In genomic region chr7:155297517-155298287, GRCh38 we compare ENCODE assay signal across 8 cellular contexts. TPM values are rescaled to one million over a fixed set of nuclear protein-coding genes. Genes with fewer than 3 reads are reported as not detected.
DNase-seq lines count a peak whose midpoint lies in the region; ATAC-seq and TF ChIP-seq lines count a peak whose summit lies in the region.

Gene INSIG1 (plus strand): TSS chr7:155297878. CDS start chr7:155298286, 408 bp downstream.

- H3K36me3 Mint-ChIP-seq in activated T-helper 17 cell treated with anti-CD3 and anti-CD28 coated beads, Interleukin-2, amount 50 U/mL, for 72 hours (ENCODE audit: low read depth): peaks cover 57% of the 10 kb centered on the region
- H3K36me3 Mint-ChIP-seq in nephron progenitor cell (ENCODE audit: low read depth): peaks cover 33% of the 10 kb centered on the region

- H4K20me1 ChIP-seq in DOHH2 (ENCODE audit: control insufficient read depth, insufficient read depth, low read depth, low read length) (peaks cover 38% of the 10 kb centered on the region), Karpas-422 (ENCODE audit: insufficient read depth, low read depth, low read length) (peaks cover 40% of the 10 kb centered on the region)

- ATAC-seq in GM21825 (IDR thresholded peaks at IDR 0.05; ENCODE audit: unreplicated experiment): peak; percentile 64
- peak; percentile 62 for ATAC-seq in activated T-helper 17 cell treated with anti-CD3 and anti-CD28 coated beads, Interleukin-2, amount 50 U/mL, for 72 hours (replicated peaks)
- ATAC-seq in stimulated activated naive CD8-positive, alpha-beta T cell treated with anti-CD3 and anti-CD28 coated beads, Interleukin-15, amount 100 ng/mL, for 72 hours: peak; percentile 60

- peaks cover 62% of the 10 kb centered on the region for H3K36me3 ChIP-seq in DOHH2 (ENCODE audit: control insufficient read depth, low read length)
- H3K36me3 ChIP-seq in Karpas-422 (ENCODE audit: insufficient read depth, low read length): peaks cover 33% of the 10 kb centered on the region

- H3K4me1 ChIP-seq in DOHH2 (ENCODE audit: control insufficient read depth, low read length): peaks cover 59% of the 10 kb centered on the region
- peaks cover 33% of the 10 kb centered on the region for H3K4me1 ChIP-seq in Karpas-422 (ENCODE audit: low read length)

- CTCF ChIA-PET in RWPE1 (lab: Yijun Ruan, JAX): no interaction called here

- TF ChIP-seq CTCF in DOHH2 (IDR thresholded peaks at IDR 0.05; ENCODE audit: low read depth, low read length, poor library complexity, severe bottlenecking): no peak
- no peak for TF ChIP-seq CTCF in RWPE1 (conservative IDR thresholded peaks at IDR 0.05; ENCODE audit: low read depth)
- no peak for TF ChIP-seq CTCF in fibroblast of mammary gland (conservative IDR thresholded peaks at IDR 0.05; ENCODE audit: control insufficient read depth, insufficient read depth, low read depth, low read length)
- TF ChIP-seq CTCF in nephron progenitor cell (IDR thresholded peaks at IDR 0.05): no peak

- peaks cover 2% of the 10 kb centered on the region for H3K27me3 Mint-ChIP-seq in activated T-helper 17 cell treated with anti-CD3 and anti-CD28 coated beads, Interleukin-2, amount 50 U/mL, for 72 hours
- H3K27me3 Mint-ChIP-seq in nephron progenitor cell (ENCODE audit: low read depth, poor library complexity): peaks cover 4% of the 10 kb centered on the region
- H3K27me3 Mint-ChIP-seq in stimulated activated naive CD8-positive, alpha-beta T cell treated with anti-CD3 and anti-CD28 coated beads, Interleukin-15, amount 100 ng/mL, for 72 hours: peaks cover 16% of the 10 kb centered on the region

- peak within 1 kb of the TSS; percentile 92 for H3K27ac ChIP-seq in DOHH2 (ENCODE audit: low read depth, low read length)
- H3K27ac ChIP-seq in Karpas-422 (ENCODE audit: low read length): peak within 1 kb of the TSS; percentile 88
- H3K27ac ChIP-seq in RWPE1: peak within 1 kb of the TSS; percentile 98

- POLR2A ChIA-PET in RWPE1 (lab: Yijun Ruan, JAX; ENCODE audit: low non-redundant PET): interaction anchor here (0.6 kb wide), 1 partner anchor 18 kb away, joined by 4 read pairs; no protein-coding TSS in a partner anchor

- H3F3A ChIP-seq in DOHH2 (ENCODE audit: control insufficient read depth, insufficient read depth): peaks cover 24% of the 10 kb centered on the region

- DNase-seq in Karpas-422 (peak; percentile 97), RWPE1 (ENCODE audit: low spot score) (peak; percentile 92), fibroblast of mammary gland (ENCODE audit: low read depth) (peak; percentile 89), nephron progenitor cell (peak; percentile 94)
- DNase-seq in stimulated activated naive CD8-positive, alpha-beta T cell treated with anti-CD3 and anti-CD28 coated beads, Interleukin-15, amount 100 ng/mL, for 72 hours: peak; percentile 91 to 96

- no peak within 1 kb of the TSS for H2AFZ ChIP-seq in Karpas-422 (ENCODE audit: low read length)

- H3K9me2 ChIP-seq in DOHH2 (replicated peaks; ENCODE audit: control insufficient read depth, low read length): no peaks in the 10 kb centered on the region
- H3K9me2 ChIP-seq in Karpas-422 (replicated peaks; ENCODE audit: insufficient read depth, low read length): no peaks in the 10 kb centered on the region

- no peaks in the 10 kb centered on the region for H3K9me3 Mint-ChIP-seq in activated T-helper 17 cell treated with anti-CD3 and anti-CD28 coated beads, Interleukin-2, amount 50 U/mL, for 72 hours
- H3K9me3 Mint-ChIP-seq in nephron progenitor cell: peaks cover 24% of the 10 kb centered on the region
- no peaks in the 10 kb centered on the region for H3K9me3 Mint-ChIP-seq in stimulated activated naive CD8-positive, alpha-beta T cell treated with anti-CD3 and anti-CD28 coated beads, Interleukin-15, amount 100 ng/mL, for 72 hours

- peak within 1 kb of the TSS; percentile 94 for H3K9ac ChIP-seq in Karpas-422 (ENCODE audit: low read length)

- peak within 1 kb of the TSS; percentile 92 for H3K4me3 Mint-ChIP-seq in activated T-helper 17 cell treated with anti-CD3 and anti-CD28 coated beads, Interleukin-2, amount 50 U/mL, for 72 hours
- peak within 1 kb of the TSS; percentile 91 for H3K4me3 Mint-ChIP-seq in nephron progenitor cell
- peak within 1 kb of the TSS; percentile 93 to 97 for H3K4me3 Mint-ChIP-seq in stimulated activated naive CD8-positive, alpha-beta T cell treated with anti-CD3 and anti-CD28 coated beads, Interleukin-15, amount 100 ng/mL, for 72 hours

- peak within 1 kb of the TSS; percentile 98 for H3K4me2 ChIP-seq in DOHH2 (ENCODE audit: low read length)
- H3K4me2 ChIP-seq in Karpas-422 (ENCODE audit: low read depth, low read length, poor library complexity, severe bottlenecking): peak within 1 kb of the TSS; percentile 93

- H3K27me3 ChIP-seq in DOHH2 (ENCODE audit: control insufficient read depth, low read length): no peaks in the 10 kb centered on the region
- no peaks in the 10 kb centered on the region for H3K27me3 ChIP-seq in Karpas-422 (ENCODE audit: low read length)

- H3K79me2 ChIP-seq in DOHH2 (ENCODE audit: control insufficient read depth, low read length) (peaks cover 60% of the 10 kb centered on the region), Karpas-422 (ENCODE audit: low read length) (peaks cover 40% of the 10 kb centered on the region)

- H3K4me3 ChIP-seq in DOHH2 (ENCODE audit: low read length) (peak within 1 kb of the TSS; percentile 97), Karpas-422 (ENCODE audit: low read length) (peak within 1 kb of the TSS; percentile 94), fibroblast of mammary gland (ENCODE audit: control insufficient read depth, low read depth, low read length) (peak within 1 kb of the TSS; percentile 67)

- H3K4me1 Mint-ChIP-seq in activated T-helper 17 cell treated with anti-CD3 and anti-CD28 coated beads, Interleukin-2, amount 50 U/mL, for 72 hours: peaks cover 27% of the 10 kb centered on the region
- H3K4me1 Mint-ChIP-seq in nephron progenitor cell: peaks cover 53% of the 10 kb centered on the region
- peaks cover 40% of the 10 kb centered on the region for H3K4me1 Mint-ChIP-seq in stimulated activated naive CD8-positive, alpha-beta T cell treated with anti-CD3 and anti-CD28 coated beads, Interleukin-15, amount 100 ng/mL, for 72 hours

- H3K9me3 ChIP-seq in DOHH2 (ENCODE audit: control insufficient read depth, insufficient read depth, low read length): peaks cover 10% of the 10 kb centered on the region; the same call in 1 of the 2 replicates
- H3K9me3 ChIP-seq in Karpas-422 (ENCODE audit: low read length): no peaks in the 10 kb centered on the region

- peak within 1 kb of the TSS; percentile 95 for H3K27ac Mint-ChIP-seq in activated T-helper 17 cell treated with anti-CD3 and anti-CD28 coated beads, Interleukin-2, amount 50 U/mL, for 72 hours
- peak within 1 kb of the TSS; percentile 96 for H3K27ac Mint-ChIP-seq in nephron progenitor cell
- peak within 1 kb of the TSS; percentile 97 to 98 for H3K27ac Mint-ChIP-seq in stimulated activated naive CD8-positive, alpha-beta T cell treated with anti-CD3 and anti-CD28 coated beads, Interleukin-15, amount 100 ng/mL, for 72 hours

RNA-seq across cellular contexts. Expression of gene INSIG1, which starts in this region (rescaled TPM):
- 201 and 249 TPM in 2 replicates for total RNA-seq in Karpas-422 (2014; rRNA removed; shearing (Covaris generic); ENCODE audit: low replicate concordance)
- total RNA-seq in activated T-helper 17 cell treated with anti-CD3 and anti-CD28 coated beads, Interleukin-2, amount 50 U/mL, for 72 hours: 100 to 1,000 TPM; 140 to 216 TPM

Comparison
In these comparisons a context has a peak if more than half of its experiments do, and no peak if none do; other contexts are left out.
1. Peak in every context shown above with its lines: DNase-seq, ATAC-seq, H3K4me3 ChIP-seq and H3K27ac ChIP-seq.